8 cellular contexts compared by ENCODE assay signal in genomic region chr5:176198991-176199733, GRCh38. TPM values are rescaled to one million over a fixed set of nuclear protein-coding genes. Genes with fewer than 3 reads are reported as not detected.
DNase-seq lines count a peak whose midpoint lies in the region; ATAC-seq and TF ChIP-seq lines count a peak whose summit lies in the region.
"Not testable (repeated sequence)": the region's sequence is repeated elsewhere in the genome, so short reads cannot be mapped to it uniquely, and the experiment has no call there.

No MANE protein-coding gene starts in this region.

- H3K4me1 ChIP-seq in NT2/D1 (ENCODE audit: insufficient read depth, insufficient read length); breast epithelium; heart right ventricle; mucosa of descending colon (ENCODE audit: low read depth): not testable (repeated sequence)
- H3K4me1 ChIP-seq in spleen, result peaks cover 0 to 22% (median 5%) of the 10 kb centered on the region in 6 donors

- not testable (repeated sequence) for DNase-seq in BJ (ENCODE audit: low read depth); NT2/D1 (ENCODE audit: low read depth, low spot score); breast epithelium (ENCODE audit: low spot score in 2 of 2); heart right ventricle; spleen
- DNase-seq in HT1080 (ENCODE audit: low read depth) (peak; percentile 9), mucosa of descending colon (peak; percentile 43 to 83 (median 66))
- DNase-seq in activated CD8-positive, alpha-beta memory T cell treated with anti-CD3 and anti-CD28 coated beads for 24 hours, result peak; percentile 70

- not testable (repeated sequence) for H3K27ac ChIP-seq in breast epithelium, heart right ventricle, spleen

- CTCF ChIA-PET in BJ (lab: Yijun Ruan, JAX), result not testable (repeated sequence)

- intact Hi-C loops in breast epithelium (cut with DNase I; ENCODE audit: low total_unique reads); heart right ventricle (cut with DNase I); mucosa of descending colon (cut with DNase I, micrococcal nuclease); spleen (cut with DNase I; ENCODE audit: low total_unique reads): not testable (repeated sequence)

- H3K9ac ChIP-seq in NT2/D1 (ENCODE audit: insufficient read length, low read depth), result not testable (repeated sequence)

- ATAC-seq in heart right ventricle (peak in 7 of 8 donors; percentile 22 to 73 (median 70)), mucosa of descending colon (peak; percentile 93)

- TF ChIP-seq POLR2A in breast epithelium (IDR thresholded peaks at IDR 0.05); spleen (IDR thresholded peaks at IDR 0.05): not testable (repeated sequence)

- POLR2A ChIA-PET in BJ (lab: Charles Lee), result not testable (repeated sequence)

- H3K27me3 ChIP-seq in BJ (ENCODE audit: control insufficient read depth, insufficient read depth, low read length); breast epithelium: not testable (repeated sequence)
- H3K27me3 ChIP-seq in NT2/D1 (ENCODE audit: insufficient read depth, insufficient read length), result peaks cover 26% of the 10 kb centered on the region
- peaks cover 0 to 41% (median 15%) of the 10 kb centered on the region in 7 donors for H3K27me3 ChIP-seq in heart right ventricle
- H3K27me3 ChIP-seq in spleen (replicated peaks in 1 of 7), result peaks cover 0 to 48% (median 0%) of the 10 kb centered on the region in 7 donors

- H3K4me3 ChIP-seq in BJ (ENCODE audit: low read depth, low read length) (peak overlapping the region; percentile 23), NT2/D1 (ENCODE audit: insufficient read length, low read depth) (peak overlapping the region; percentile 15), breast epithelium (peak overlapping the region in 2 of 3 donors; percentile 40 to 57), heart right ventricle (peak overlapping the region in 7 of 10 donors; percentile 22 to 38 (median 29)), spleen (peak overlapping the region; percentile 18 to 63 (median 32))
- H3K4me3 ChIP-seq in mucosa of descending colon, result not testable (repeated sequence)

- H3K9me3 ChIP-seq in NT2/D1 (ENCODE audit: insufficient read depth, low read length); breast epithelium; heart right ventricle; mucosa of descending colon; spleen: not testable (repeated sequence)

- TF ChIP-seq CTCF in BJ (IDR thresholded peaks at IDR 0.05; ENCODE audit: insufficient read depth, low read depth, low read length); breast epithelium (IDR thresholded peaks at IDR 0.05); heart right ventricle (IDR thresholded peaks at IDR 0.05); mucosa of descending colon (IDR thresholded peaks at IDR 0.05); spleen (IDR thresholded peaks at IDR 0.05 in 8 of 11, conservative IDR thresholded peaks at IDR 0.05 in 3 of 11): not testable (repeated sequence)

- 1 to 3% methylated on average over 61 to 72 of the region's 72 CpGs for WGBS in heart right ventricle, 2 donors
- 1 to 8% (median 3%) methylated on average over 10 to 72 of the region's 72 CpGs for WGBS in spleen, 5 donors

- H3K36me3 ChIP-seq in BJ (ENCODE audit: control insufficient read depth, insufficient read depth, low read length); NT2/D1 (ENCODE audit: insufficient read depth, insufficient read length, low read length); breast epithelium; heart right ventricle; mucosa of descending colon (ENCODE audit: low read depth); spleen: not testable (repeated sequence)

RNA-seq across cellular contexts. Expression of gene SIMC1, which starts 39.1 kb away (rescaled TPM):
- polyA plus RNA-seq in BJ (2011; rRNA removed) (6.6 and 8.0 TPM in 2 replicates), heart right ventricle (1 to 10 TPM; 1.9 to 3.7 TPM), spleen (1 to 10 TPM; 5.2 to 6.6 (median 5.3) TPM)
- 9.3 and 9.6 TPM in 2 replicates for polyA minus RNA-seq in BJ (2011; rRNA and poly(A)+ RNA removed)
- 9.4 and 9.6 TPM in 2 replicates for total RNA-seq in HT1080 (2014; rRNA removed; shearing (Covaris generic))
- polyA plus RNA-seq in HT1080 (2015; cell fraction: cytosol; rRNA removed), result 9.8 and 10.3 TPM in 2 replicates
- polyA plus RNA-seq in HT1080 (2015; cell fraction: nucleus; rRNA removed), result 10.0 and 11.5 TPM in 2 replicates
- total RNA-seq in breast epithelium (10 to 100 TPM in 2 of 3 donors, 1 to 10 TPM in 1; 7.7 to 13.4 (median 12.7) TPM), heart right ventricle (1 to 10 TPM; 3.6 to 7.7 (median 5.2) TPM), mucosa of descending colon (10 to 100 TPM; 22.5 to 26.7 (median 26.0) TPM), spleen (10 to 100 TPM; 19.4 to 33.8 (median 27.9) TPM)
